Comparison of ENCODE assay signal across 17 cellular contexts in the genomic region with DNA sequence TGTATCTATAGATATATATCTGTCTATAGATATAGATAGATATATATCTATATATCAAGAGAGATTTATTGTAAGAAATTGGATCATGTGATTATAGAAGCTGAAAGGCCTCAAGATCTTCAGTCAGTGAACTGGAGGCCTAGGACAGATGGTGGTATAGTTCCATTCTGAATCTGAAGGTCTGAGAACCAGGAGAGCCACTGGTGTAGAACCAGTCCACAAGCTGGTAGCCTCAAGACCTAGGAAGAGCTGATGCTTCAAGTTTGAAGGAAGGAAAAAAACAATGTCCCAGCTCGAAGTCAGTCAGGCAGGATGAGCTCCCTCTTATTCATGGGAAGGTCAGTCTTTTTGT.
DNase-seq lines count a peak whose midpoint lies in the region; ATAC-seq and TF ChIP-seq lines count a peak whose summit lies in the region.
"Had no signal": no experiment of that assay in that cellular context is flagged by ENCODE, and none has a peak within 500 bp of the region (broad histone marks: within the 10 kb centered on the region; RNA-seq: fewer than 3 reads in every experiment).

No MANE protein-coding gene starts in this region.

- H3K36me3 Mint-ChIP-seq in naive thymus-derived CD8-positive, alpha-beta T cell = peaks cover 0 to 5% (median 3%) of the 10 kb centered on the region in 3 donors

- H2AFZ ChIP-seq in mammary epithelial cell (ENCODE audit: low read depth, low read length) = no peak overlapping the region

- intact Hi-C loops in mammary epithelial cell (cut with micrococcal nuclease) = no loop called here

- no peak overlapping the region for H3K4me3 ChIP-seq in mammary epithelial cell (replicated peaks in 1 of 3; ENCODE audit: insufficient read depth in 1 of 3, low read depth in 2 of 3, low read length in 3 of 3)
- H3K4me3 ChIP-seq: GM23248, skin epidermis, upper lobe of right lung had no signal

- H3K27me3 ChIP-seq in mammary epithelial cell (ENCODE audit: insufficient read depth, low read length) = no peaks in the 10 kb centered on the region
- H3K27me3 ChIP-seq: BE2C, foreskin keratinocyte, upper lobe of right lung had no signal

- no peaks in the 10 kb centered on the region for H3K36me3 ChIP-seq in mammary epithelial cell (ENCODE audit: insufficient read depth, low read length)
- H3K36me3 ChIP-seq: BE2C, upper lobe of right lung had no signal

- H3K9me3 Mint-ChIP-seq in naive thymus-derived CD8-positive, alpha-beta T cell = peaks cover 0 to 7% (median 0%) of the 10 kb centered on the region in 9 donors

- H3K79me2 ChIP-seq in mammary epithelial cell (ENCODE audit: insufficient read depth, low read length) = no peaks in the 10 kb centered on the region

- DNase-seq in NCI-H82 treated with DMSO at 0.1 percent for 48 hours (lab: John Stamatoyannopoulos, UW; ENCODE audit: unreplicated experiment) (no peak), NCI-H2227 treated with DMSO at 0.1 percent for 48 hours (lab: John Stamatoyannopoulos, UW) (no peak), mammary epithelial cell (no peak)
- DNase-seq in naive thymus-derived CD8-positive, alpha-beta T cell = no peak
- DNase-seq: amygdala, BE2C, dermis blood vessel endothelial cell, foreskin keratinocyte, kidney glomerular epithelial cell, upper lobe of right lung had no signal

- peaks cover 0 to 6% (median 3%) of the 10 kb centered on the region in 4 donors for H3K4me1 Mint-ChIP-seq in naive thymus-derived CD8-positive, alpha-beta T cell

- no TSS peak for BruUV-seq in mammary epithelial cell (replicated peaks; lab: Mats Ljungman, UMichigan)

- H3K9me3 ChIP-seq in mammary epithelial cell (replicated peaks; ENCODE audit: insufficient read depth, low read length) = no peaks in the 10 kb centered on the region
- H3K9me3 ChIP-seq: BE2C, upper lobe of right lung had no signal

- H4K20me1 ChIP-seq in mammary epithelial cell (ENCODE audit: insufficient read depth, low read length) = no peaks in the 10 kb centered on the region

- in situ Hi-C loops in mammary epithelial cell (cut with MboI; ENCODE audit: low sequenced_read_pairs in 2 of 2) = no loop called here

- WGBS in mammary epithelial cell (ENCODE audit: low coverage, missing lambda C conversion rate) = 81% methylated on average over 1 of the region's 1 CpG

- H3K27ac ChIP-seq in mammary epithelial cell (ENCODE audit: insufficient read depth, low read depth, low read length) = no peak overlapping the region
- H3K27ac ChIP-seq: foreskin keratinocyte, GM23248, skin epidermis, upper lobe of right lung had no signal

- peak; percentile 67 for ATAC-seq in GM18858 (IDR thresholded peaks at IDR 0.05; ENCODE audit: unreplicated experiment)
- ATAC-seq in GM21367 (IDR thresholded peaks at IDR 0.05; ENCODE audit: unreplicated experiment) = peak; percentile 63
- ATAC-seq in HG02970 (IDR thresholded peaks at IDR 0.05; ENCODE audit: low FRiP score, unreplicated experiment) = peak; percentile 36
- ATAC-seq in HG03571 (IDR thresholded peaks at IDR 0.05; ENCODE audit: unreplicated experiment) = peak; percentile 57
- no peak for ATAC-seq in naive thymus-derived CD8-positive, alpha-beta T cell
- ATAC-seq: foreskin keratinocyte, upper lobe of right lung had no signal

- POLR2A ChIA-PET in naive thymus-derived CD8-positive, alpha-beta T cell (lab: Charles Lee) = no interaction called here

- dilution Hi-C loops in mammary epithelial cell (cut with HindIII; ENCODE audit: low sequenced_read_pairs) = no loop called here

- no peaks in the 10 kb centered on the region for H3K27me3 Mint-ChIP-seq in naive thymus-derived CD8-positive, alpha-beta T cell

- H3K9ac ChIP-seq in mammary epithelial cell (ENCODE audit: insufficient read depth, low read length) = no peak overlapping the region
- H3K9ac ChIP-seq: GM23248 had no signal

- no peak overlapping the region for H3K4me3 Mint-ChIP-seq in naive thymus-derived CD8-positive, alpha-beta T cell
- H3K4me3 Mint-ChIP-seq: nephron had no signal

- no peak overlapping the region for H3K4me2 ChIP-seq in mammary epithelial cell (ENCODE audit: insufficient read depth, low read depth, low read length)

- H3K4me1 ChIP-seq in mammary epithelial cell (ENCODE audit: insufficient read depth, low read length) = no peaks in the 10 kb centered on the region
- H3K4me1 ChIP-seq: BE2C, foreskin keratinocyte, upper lobe of right lung had no signal

- no peak for TF ChIP-seq CTCF in mammary epithelial cell (conservative IDR thresholded peaks at IDR 0.05 in 1 of 2, IDR thresholded peaks at IDR 0.05 in 1 of 2; ENCODE audit: extremely low read depth in 1 of 2, insufficient read depth in 1 of 2, low read depth in 1 of 2, low read length in 2 of 2)

- H3K27ac Mint-ChIP-seq in naive thymus-derived CD8-positive, alpha-beta T cell = peak overlapping the region in 1 of 10 donors; percentile 35

- CTCF ChIA-PET in mammary epithelial cell (lab: Charles Lee; ENCODE audit: low non-redundant PET) = no interaction called here

Comparison
In these comparisons a context has a peak if more than half of its experiments do, and no peak if none do; other contexts are left out.
1. ATAC-seq: peak in GM18858 (single experiment), GM21367 (single experiment), HG02970 (single experiment) and HG03571 (single experiment); none in naive thymus-derived CD8-positive, alpha-beta T cell (0 of 2).